ENCODE assay signal across 1 cellular context in the genomic region with DNA sequence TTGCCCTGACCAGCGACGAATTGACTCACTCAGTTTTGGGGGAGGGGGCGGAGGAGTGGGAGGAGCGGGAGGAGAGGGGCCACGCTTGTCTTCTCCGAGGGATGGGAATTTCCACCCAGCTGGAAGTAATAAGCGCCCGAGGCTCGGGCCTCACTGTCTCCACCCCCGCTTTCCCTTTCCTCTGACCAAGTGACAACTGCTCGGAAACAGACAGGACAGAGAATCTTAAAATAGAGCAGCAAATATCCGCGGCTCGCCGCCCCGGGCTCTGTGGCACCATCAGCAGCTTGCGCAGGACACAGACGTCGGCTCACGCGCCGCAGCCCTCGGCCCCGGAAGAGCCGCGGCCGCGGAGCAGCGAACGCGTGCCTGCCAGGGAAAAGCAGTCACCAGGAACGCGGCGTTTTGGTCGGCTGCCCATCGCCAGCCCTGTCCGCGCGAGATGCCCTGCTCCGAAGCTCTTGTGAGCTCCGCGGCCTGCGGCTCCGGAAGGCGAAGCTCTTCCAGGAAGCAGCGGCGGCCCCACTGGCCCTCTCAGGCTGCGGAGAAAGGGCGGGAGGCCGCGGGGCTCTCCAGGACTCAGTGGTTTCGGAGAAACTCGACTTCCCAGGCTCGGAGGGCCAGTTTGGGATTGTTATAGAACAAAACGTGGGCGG.
TF ChIP-seq lines count a peak whose summit lies in the region.

No MANE protein-coding gene starts in this region.

TF ChIP-seq in K562, 482 proteins besides CTCF, POLR2A, EP300 and RAD21 (continued from another document):
- TF ChIP-seq E2F6 (IDR thresholded peaks at IDR 0.05; ENCODE audit: borderline replicate concordance in 1 of 2, extremely low read depth in 1 of 2, insufficient read depth in 1 of 2, insufficient read length in 1 of 2, low read depth in 1 of 2, low read length in 1 of 2, poor library complexity in 1 of 2, severe bottlenecking in 1 of 2) (peak; percentile 17 to 82), WHSC1 (IDR thresholded peaks at IDR 0.05; ENCODE audit: low read length) (no peak), MYC (IDR thresholded peaks at IDR 0.05; ENCODE audit: low read depth, low read length) (0 out of 2 replicates have a peak, but pooled peaks have one; percentile 28), MYC (CRISPR knock-in tag; IDR thresholded peaks at IDR 0.05; ENCODE audit: borderline replicate concordance, low read depth) (no peak), ZNF778 (CRISPR knock-in tag; IDR thresholded peaks at IDR 0.05) (no peak), E2F3 (CRISPR knock-in tag; IDR thresholded peaks at IDR 0.05) (peak; percentile 66; the same call in 1 of the 2 replicates)
TF ChIP-seq in K562: peak in this region for 43.
